2 cellular contexts compared by ENCODE assay signal in genomic region chr7:44159824-44160630, GRCh38.
A peak's percentile ranks its signal among the peaks of the same experiment; 100 is the strongest.
TF ChIP-seq lines count a peak whose summit lies in the region.

No MANE protein-coding gene starts in this region.

TF ChIP-seq in liver, 16 proteins besides CTCF, POLR2A, EP300 and RAD21:
- no peak for TF ChIP-seq REST (IDR thresholded peaks at IDR 0.05)
- TF ChIP-seq JUND (IDR thresholded peaks at IDR 0.05), result peak; percentile 65 to 72
- no peak for TF ChIP-seq FOXA1 (IDR thresholded peaks at IDR 0.05)
- TF ChIP-seq HNF4G (IDR thresholded peaks at IDR 0.05), result peak; percentile 43
- no peak for TF ChIP-seq ZBTB33 (IDR thresholded peaks at IDR 0.05)
- no peak for TF ChIP-seq TAF1 (conservative IDR thresholded peaks at IDR 0.05)
- peak; percentile 68 for TF ChIP-seq YY1 (IDR thresholded peaks at IDR 0.05)
- TF ChIP-seq MAX (IDR thresholded peaks at IDR 0.05), result peak; percentile 40
- peak; percentile 94 to 97 for TF ChIP-seq RXRA (IDR thresholded peaks at IDR 0.05)
- peak; percentile 91 for TF ChIP-seq SP1 (IDR thresholded peaks at IDR 0.05)
- peak; percentile 27 for TF ChIP-seq FOXA2 (IDR thresholded peaks at IDR 0.05)
- peak; percentile 81 to 85 for TF ChIP-seq HNF4A (conservative IDR thresholded peaks at IDR 0.05)
- peak; percentile 93 for TF ChIP-seq ATF3 (IDR thresholded peaks at IDR 0.05)
- no peak for TF ChIP-seq GABPA (IDR thresholded peaks at IDR 0.05 in 1 of 2, conservative IDR thresholded peaks at IDR 0.05 in 1 of 2)
- no peak for TF ChIP-seq EGR1 (IDR thresholded peaks at IDR 0.05; ENCODE audit: low read depth in 2 of 2)
- peak; percentile 75 for TF ChIP-seq NR2F2 (IDR thresholded peaks at IDR 0.05)

TF ChIP-seq in HepG2, 621 proteins besides CTCF, POLR2A, EP300 and RAD21:
- no peak for TF ChIP-seq ZNF33B (CRISPR knock-in tag; IDR thresholded peaks at IDR 0.05)
- no peak for TF ChIP-seq ZNF34 (CRISPR knock-in tag; IDR thresholded peaks at IDR 0.05; ENCODE audit: borderline replicate concordance)
- TF ChIP-seq ZFAT (CRISPR knock-in tag; conservative IDR thresholded peaks at IDR 0.05), result no peak
- TF ChIP-seq NR3C1 (CRISPR knock-in tag; IDR thresholded peaks at IDR 0.05), result no peak
- no peak for TF ChIP-seq KDM1A (CRISPR knock-in tag; IDR thresholded peaks at IDR 0.05)
- TF ChIP-seq ZNF333 (CRISPR knock-in tag; IDR thresholded peaks at IDR 0.05; ENCODE audit: borderline replicate concordance), result no peak
- no peak for TF ChIP-seq BCL3 (CRISPR knock-in tag; IDR thresholded peaks at IDR 0.05)
- no peak for TF ChIP-seq PHF21A (CRISPR knock-in tag; IDR thresholded peaks at IDR 0.05)
- TF ChIP-seq KLF12 (CRISPR knock-in tag; IDR thresholded peaks at IDR 0.05; ENCODE audit: borderline replicate concordance), result no peak
- no peak for TF ChIP-seq ZBTB49 (CRISPR knock-in tag; IDR thresholded peaks at IDR 0.05; ENCODE audit: borderline replicate concordance)
- no peak for TF ChIP-seq KDM2A (CRISPR knock-in tag; IDR thresholded peaks at IDR 0.05; ENCODE audit: borderline replicate concordance, low read depth)
- no peak for TF ChIP-seq SATB2 (CRISPR knock-in tag; IDR thresholded peaks at IDR 0.05)
- no peak for TF ChIP-seq ZNF850 (CRISPR knock-in tag; conservative IDR thresholded peaks at IDR 0.05)
- no peak for TF ChIP-seq HDAC2 (CRISPR knock-in tag; IDR thresholded peaks at IDR 0.05)
- TF ChIP-seq TBL1XR1 (IDR thresholded peaks at IDR 0.05; ENCODE audit: borderline replicate concordance, low read length, partially characterized antibody), result no peak
- TF ChIP-seq ZBTB7A (CRISPR knock-in tag; IDR thresholded peaks at IDR 0.05), result no peak
- TF ChIP-seq MAZ (IDR thresholded peaks at IDR 0.05; ENCODE audit: borderline replicate concordance, low read depth, low read length), result no peak
- TF ChIP-seq MAZ (CRISPR knock-in tag; IDR thresholded peaks at IDR 0.05; ENCODE audit: low read depth), result no peak
- no peak for TF ChIP-seq ZNF343 (CRISPR knock-in tag; IDR thresholded peaks at IDR 0.05)
